In the genomic region with DNA sequence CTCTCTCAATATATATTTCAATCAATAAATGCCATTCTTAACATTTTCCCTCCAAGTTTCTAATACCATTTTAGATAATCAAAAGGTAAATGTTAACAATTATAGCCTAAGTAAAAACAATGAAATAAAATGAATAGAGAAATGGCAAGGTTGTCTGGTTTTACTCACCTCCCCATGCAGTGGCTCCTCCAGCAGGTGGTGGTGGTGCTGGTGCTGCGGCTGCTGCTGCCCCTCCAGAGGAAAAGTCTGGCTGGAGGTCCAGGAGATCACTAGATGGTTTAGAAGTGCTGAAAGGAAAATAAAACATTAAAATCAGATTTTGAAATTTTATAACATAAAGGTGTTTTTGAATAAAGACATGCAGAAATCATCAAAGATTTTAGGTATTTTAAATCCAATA, we compare ENCODE assay signal across 1 cellular context.
TF ChIP-seq lines count a peak whose summit lies in the region.

No MANE protein-coding gene starts in this region.

TF ChIP-seq in WTC11, 78 proteins besides CTCF, POLR2A, EP300 and RAD21 (continued from another document):
- TF ChIP-seq ZNF219 (CRISPR knock-in tag; IDR thresholded peaks at IDR 0.05; ENCODE audit: borderline replicate concordance) = no peak
- TF ChIP-seq, protein P1, sequence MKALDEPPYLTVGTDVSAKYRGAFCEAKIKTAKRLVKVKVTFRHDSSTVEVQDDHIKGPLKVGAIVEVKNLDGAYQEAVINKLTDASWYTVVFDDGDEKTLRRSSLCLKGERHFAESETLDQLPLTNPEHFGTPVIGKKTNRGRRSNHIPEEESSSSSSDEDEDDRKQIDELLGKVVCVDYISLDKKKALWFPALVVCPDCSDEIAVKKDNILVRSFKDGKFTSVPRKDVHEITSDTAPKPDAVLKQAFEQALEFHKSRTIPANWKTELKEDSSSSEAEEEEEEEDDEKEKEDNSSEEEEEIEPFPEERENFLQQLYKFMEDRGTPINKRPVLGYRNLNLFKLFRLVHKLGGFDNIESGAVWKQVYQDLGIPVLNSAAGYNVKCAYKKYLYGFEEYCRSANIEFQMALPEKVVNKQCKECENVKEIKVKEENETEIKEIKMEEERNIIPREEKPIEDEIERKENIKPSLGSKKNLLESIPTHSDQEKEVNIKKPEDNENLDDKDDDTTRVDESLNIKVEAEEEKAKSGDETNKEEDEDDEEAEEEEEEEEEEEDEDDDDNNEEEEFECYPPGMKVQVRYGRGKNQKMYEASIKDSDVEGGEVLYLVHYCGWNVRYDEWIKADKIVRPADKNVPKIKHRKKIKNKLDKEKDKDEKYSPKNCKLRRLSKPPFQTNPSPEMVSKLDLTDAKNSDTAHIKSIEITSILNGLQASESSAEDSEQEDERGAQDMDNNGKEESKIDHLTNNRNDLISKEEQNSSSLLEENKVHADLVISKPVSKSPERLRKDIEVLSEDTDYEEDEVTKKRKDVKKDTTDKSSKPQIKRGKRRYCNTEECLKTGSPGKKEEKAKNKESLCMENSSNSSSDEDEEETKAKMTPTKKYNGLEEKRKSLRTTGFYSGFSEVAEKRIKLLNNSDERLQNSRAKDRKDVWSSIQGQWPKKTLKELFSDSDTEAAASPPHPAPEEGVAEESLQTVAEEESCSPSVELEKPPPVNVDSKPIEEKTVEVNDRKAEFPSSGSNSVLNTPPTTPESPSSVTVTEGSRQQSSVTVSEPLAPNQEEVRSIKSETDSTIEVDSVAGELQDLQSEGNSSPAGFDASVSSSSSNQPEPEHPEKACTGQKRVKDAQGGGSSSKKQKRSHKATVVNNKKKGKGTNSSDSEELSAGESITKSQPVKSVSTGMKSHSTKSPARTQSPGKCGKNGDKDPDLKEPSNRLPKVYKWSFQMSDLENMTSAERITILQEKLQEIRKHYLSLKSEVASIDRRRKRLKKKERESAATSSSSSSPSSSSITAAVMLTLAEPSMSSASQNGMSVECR (CRISPR knock-in tag; IDR thresholded peaks at IDR 0.05; ENCODE audit: borderline replicate concordance) = no peak
- no peak for TF ChIP-seq TCF7 (CRISPR knock-in tag; IDR thresholded peaks at IDR 0.05; ENCODE audit: low read depth)
- no peak for TF ChIP-seq GABPB1 (CRISPR knock-in tag; IDR thresholded peaks at IDR 0.05)
- TF ChIP-seq, protein P2, sequence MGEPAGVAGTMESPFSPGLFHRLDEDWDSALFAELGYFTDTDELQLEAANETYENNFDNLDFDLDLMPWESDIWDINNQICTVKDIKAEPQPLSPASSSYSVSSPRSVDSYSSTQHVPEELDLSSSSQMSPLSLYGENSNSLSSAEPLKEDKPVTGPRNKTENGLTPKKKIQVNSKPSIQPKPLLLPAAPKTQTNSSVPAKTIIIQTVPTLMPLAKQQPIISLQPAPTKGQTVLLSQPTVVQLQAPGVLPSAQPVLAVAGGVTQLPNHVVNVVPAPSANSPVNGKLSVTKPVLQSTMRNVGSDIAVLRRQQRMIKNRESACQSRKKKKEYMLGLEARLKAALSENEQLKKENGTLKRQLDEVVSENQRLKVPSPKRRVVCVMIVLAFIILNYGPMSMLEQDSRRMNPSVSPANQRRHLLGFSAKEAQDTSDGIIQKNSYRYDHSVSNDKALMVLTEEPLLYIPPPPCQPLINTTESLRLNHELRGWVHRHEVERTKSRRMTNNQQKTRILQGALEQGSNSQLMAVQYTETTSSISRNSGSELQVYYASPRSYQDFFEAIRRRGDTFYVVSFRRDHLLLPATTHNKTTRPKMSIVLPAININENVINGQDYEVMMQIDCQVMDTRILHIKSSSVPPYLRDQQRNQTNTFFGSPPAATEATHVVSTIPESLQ (CRISPR knock-in tag; IDR thresholded peaks at IDR 0.05) = no peak
- TF ChIP-seq ZNF671 (CRISPR knock-in tag; IDR thresholded peaks at IDR 0.05) = no peak
